In the genomic region with DNA sequence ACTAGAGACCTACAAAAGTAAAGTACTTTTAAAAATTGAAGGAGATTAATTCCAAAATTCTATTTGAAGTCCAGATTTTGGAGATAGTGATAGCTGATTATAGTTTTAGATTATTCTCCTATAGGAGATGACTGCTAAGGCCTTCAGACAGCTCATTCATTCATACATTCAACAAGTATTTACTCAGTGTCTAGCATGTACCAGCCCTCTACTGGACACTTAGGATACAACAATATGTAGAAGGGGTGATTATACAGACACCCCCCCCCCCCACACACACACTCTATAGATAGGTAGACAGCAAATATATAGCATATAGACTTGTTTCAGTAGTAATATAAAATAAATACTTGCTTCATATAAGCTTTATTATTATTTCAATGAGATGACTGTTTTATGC, we compare ENCODE assay signal across 8 cellular contexts.
DNase-seq lines count a peak whose midpoint lies in the region; ATAC-seq, FAIRE-seq and TF ChIP-seq lines count a peak whose summit lies in the region.

No MANE protein-coding gene starts in this region.

- no peak overlapping the region for H3K4me2 ChIP-seq in neural progenitor cell

- peaks cover 2% of the 10 kb centered on the region for H3K9me3 Mint-ChIP-seq in neural progenitor cell

- H3K9me3 ChIP-seq in neural progenitor cell (ENCODE audit: low read depth) (no peaks in the 10 kb centered on the region), right atrium auricular region (no peaks in the 10 kb centered on the region)

- H3K27me3 Mint-ChIP-seq in neural progenitor cell (ENCODE audit: insufficient read depth, low read depth) = no peaks in the 10 kb centered on the region

- H3K4me3 ChIP-seq in neural progenitor cell = no peak overlapping the region
- H3K4me3 ChIP-seq in right atrium auricular region = no peak overlapping the region

- TF ChIP-seq CTCF in neural progenitor cell (IDR thresholded peaks at IDR 0.05) (peak; percentile 38), right atrium auricular region (IDR thresholded peaks at IDR 0.05) (peak in 1 of 2 donors; percentile 20)

- H3K27ac Mint-ChIP-seq in neural progenitor cell = no peak overlapping the region

- H3K36me3 Mint-ChIP-seq in neural progenitor cell = no peaks in the 10 kb centered on the region

- no peaks in the 10 kb centered on the region for H3K4me1 Mint-ChIP-seq in neural progenitor cell

- H3K27ac ChIP-seq in neural progenitor cell (no peak overlapping the region), right atrium auricular region (no peak overlapping the region)

- no peaks in the 10 kb centered on the region for H4K20me1 ChIP-seq in neural progenitor cell (ENCODE audit: low read depth)

- H3K9ac ChIP-seq in neural progenitor cell = no peak overlapping the region

- ATAC-seq in HG03342 (IDR thresholded peaks at IDR 0.05; ENCODE audit: unreplicated experiment) (peak; percentile 97), GM21423 (IDR thresholded peaks at IDR 0.05; ENCODE audit: unreplicated experiment) (no peak)

- no peaks in the 10 kb centered on the region for H3K79me2 ChIP-seq in neural progenitor cell (ENCODE audit: low read depth)

- peak; percentile 30 for FAIRE-seq in G401.6 (lab: Jason Lieb, UNC)

- H3K4me1 ChIP-seq in neural progenitor cell = no peaks in the 10 kb centered on the region
- no peaks in the 10 kb centered on the region for H3K4me1 ChIP-seq in right atrium auricular region

- H3F3A ChIP-seq in neural progenitor cell (ENCODE audit: low read depth) = no peaks in the 10 kb centered on the region

- H3K27me3 ChIP-seq in neural progenitor cell = no peaks in the 10 kb centered on the region
- no peaks in the 10 kb centered on the region for H3K27me3 ChIP-seq in right atrium auricular region

- H3K36me3 ChIP-seq in neural progenitor cell = no peaks in the 10 kb centered on the region
- no peaks in the 10 kb centered on the region for H3K36me3 ChIP-seq in right atrium auricular region

- no peak overlapping the region for H3K4me3 Mint-ChIP-seq in neural progenitor cell

- DNase-seq in A172 (ENCODE audit: low spot score) (peak; percentile 13), amniotic epithelial cell (ENCODE audit: low read depth) (peak; percentile 2), neural progenitor cell (ENCODE audit: low spot score) (peak; percentile 9), right atrium auricular region (ENCODE audit: low spot score) (no peak), NCI-H1417 treated with DMSO at 0.1 percent for 48 hours (lab: John Stamatoyannopoulos, UW) (no peak)

- no peak overlapping the region for H2AFZ ChIP-seq in neural progenitor cell (replicated peaks)

Comparison
In these comparisons a context has a peak if more than half of its experiments do, and no peak if none do; other contexts are left out.
1. DNase-seq: peak in A172 (single experiment), amniotic epithelial cell (single experiment) and neural progenitor cell (single experiment); none in right atrium auricular region (single experiment) and NCI-H1417 treated with DMSO at 0.1 percent for 48 hours (single experiment).